In the genomic region with DNA sequence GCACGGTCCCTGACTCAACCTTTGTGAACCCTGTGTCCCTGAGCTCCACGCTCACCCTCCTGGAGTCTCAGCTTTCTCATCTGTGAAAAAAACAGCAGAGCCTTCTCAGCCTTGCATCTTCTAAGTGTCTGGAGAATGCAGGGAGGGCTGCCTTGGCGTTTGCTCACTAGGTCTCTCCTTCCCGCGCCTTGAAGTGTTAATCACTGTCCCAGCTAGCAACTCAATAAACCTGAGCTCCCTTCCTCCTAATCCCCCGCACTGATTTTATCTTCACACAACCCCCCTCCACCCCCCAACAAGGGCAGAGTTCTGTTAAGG, we compare ENCODE assay signal across 19 cellular contexts. TPM values are rescaled to one million over a fixed set of nuclear protein-coding genes. Genes with fewer than 3 reads are reported as not detected.
DNase-seq lines count a peak whose midpoint lies in the region; ATAC-seq and TF ChIP-seq lines count a peak whose summit lies in the region.
"Had no signal": no experiment of that assay in that cellular context is flagged by ENCODE, and none has a peak within 500 bp of the region (broad histone marks: within the 10 kb centered on the region; RNA-seq: fewer than 3 reads in every experiment).

No MANE protein-coding gene starts in this region.

- H3K4me1 ChIP-seq in Loucy (ENCODE audit: insufficient read depth, low read length, poor library complexity, severe bottlenecking) (peaks cover 17% of the 10 kb centered on the region), muscle layer of colon (ENCODE audit: insufficient read depth, low read length) (peaks cover 24% of the 10 kb centered on the region)
- H3K4me1 ChIP-seq in naive thymus-derived CD4-positive, alpha-beta T cell (ENCODE audit: control insufficient read depth in 2 of 2, insufficient read depth in 2 of 2, low read length in 2 of 2) = no peaks in the 10 kb centered on the region

- H3F3A ChIP-seq in Loucy (ENCODE audit: low read depth) = no peaks in the 10 kb centered on the region

- intact Hi-C loops in naive thymus-derived CD4-positive, alpha-beta T cell (cut with micrococcal nuclease) = no loop called here

- H3K4me2 ChIP-seq in Loucy (ENCODE audit: low read depth, low read length, poor library complexity, severe bottlenecking) = peak overlapping the region; percentile 15

- no peak overlapping the region for H2AFZ ChIP-seq in Loucy (ENCODE audit: low read length)

- H3K9me2 ChIP-seq in Loucy (replicated peaks; ENCODE audit: low read depth, low read length) = no peaks in the 10 kb centered on the region

- H3K9me3 Mint-ChIP-seq in naive thymus-derived CD4-positive, alpha-beta T cell = peaks cover 6 to 26% (median 21%) of the 10 kb centered on the region in 11 donors

- CTCF ChIA-PET in naive thymus-derived CD4-positive, alpha-beta T cell (lab: Charles Lee) = interaction anchor here (0.6 to 1.2 kb wide), 2 partner anchors 9 to 22 kb away, joined by 3 to 4 read pairs; no protein-coding TSS in a partner anchor

- TF ChIP-seq CTCF in Loucy (conservative IDR thresholded peaks at IDR 0.05; ENCODE audit: low read length) = no peak

- H3K79me2 ChIP-seq in Loucy (ENCODE audit: insufficient read depth, low read length) = no peaks in the 10 kb centered on the region

- no peaks in the 10 kb centered on the region for H4K20me1 ChIP-seq in Loucy (ENCODE audit: insufficient read depth, low read length, poor library complexity, severe bottlenecking)

- POLR2A ChIA-PET in naive thymus-derived CD4-positive, alpha-beta T cell (lab: Charles Lee) = interaction anchor here (0.6 kb wide), 1 partner anchor 1190 kb away, joined by 3 read pairs; a partner anchor contains a TSS

- H3K9me3 ChIP-seq in Loucy (ENCODE audit: insufficient read depth, low read depth, low read length) (peaks cover 10% of the 10 kb centered on the region; the same call in 1 of the 2 replicates), muscle layer of colon (ENCODE audit: low read length) (no peaks in the 10 kb centered on the region)
- peaks cover 0 to 5% (median 0%) of the 10 kb centered on the region in 3 experiments for H3K9me3 ChIP-seq in naive thymus-derived CD4-positive, alpha-beta T cell (ENCODE audit: control insufficient read depth in 2 of 3, low read length in 3 of 3)
- H3K9me3 ChIP-seq: BE2C had no signal

- no peak for ATAC-seq in naive thymus-derived CD4-positive, alpha-beta T cell
- ATAC-seq: activated CD4-positive, CD25-positive, alpha-beta regulatory T cell treated with anti-CD3 and anti-CD28 coated beads, Interleukin-2, amount 50 U/mL, for 24 hours had no signal

- peaks cover 0 to 16% (median 4%) of the 10 kb centered on the region in 5 donors for H3K36me3 Mint-ChIP-seq in naive thymus-derived CD4-positive, alpha-beta T cell

- H3K36me3 ChIP-seq in Loucy (ENCODE audit: insufficient read depth, low read length) (no peaks in the 10 kb centered on the region), muscle layer of colon (ENCODE audit: insufficient read depth, low read length) (no peaks in the 10 kb centered on the region)
- no peaks in the 10 kb centered on the region for H3K36me3 ChIP-seq in naive thymus-derived CD4-positive, alpha-beta T cell (ENCODE audit: control insufficient read depth in 2 of 3, insufficient read depth in 3 of 3, low read length in 3 of 3)
- H3K36me3 ChIP-seq: BE2C, stomach had no signal

- H3K4me1 Mint-ChIP-seq in naive thymus-derived CD4-positive, alpha-beta T cell = no peaks in the 10 kb centered on the region
- H3K4me1 Mint-ChIP-seq: central memory CD8-positive, alpha-beta T cell had no signal

- H3K27me3 ChIP-seq in Loucy (ENCODE audit: insufficient read depth, low read length, poor library complexity, severe bottlenecking) (no peaks in the 10 kb centered on the region), muscle layer of colon (ENCODE audit: control insufficient read depth in 1 of 2, insufficient read depth in 2 of 2, low read length in 2 of 2) (no peaks in the 10 kb centered on the region)
- H3K27me3 ChIP-seq in naive thymus-derived CD4-positive, alpha-beta T cell (ENCODE audit: control insufficient read depth in 2 of 2, insufficient read depth in 2 of 2, low read length in 2 of 2) = no peaks in the 10 kb centered on the region
- H3K27me3 ChIP-seq: BE2C had no signal

- H3K27ac ChIP-seq in cingulate gyrus (ENCODE audit: low read depth, low read length) = peak overlapping the region; percentile 70
- H3K27ac ChIP-seq in muscle layer of colon (ENCODE audit: low read depth, low read length) = peak overlapping the region; percentile 62
- peak overlapping the region; percentile 73 for H3K27ac ChIP-seq in temporal lobe (ENCODE audit: low read depth, low read length)
- H3K27ac ChIP-seq in naive thymus-derived CD4-positive, alpha-beta T cell (ENCODE audit: low read depth, low read length) = no peak overlapping the region
- H3K27ac ChIP-seq: RWPE1 had no signal

- no peak overlapping the region for H3K4me3 Mint-ChIP-seq in naive thymus-derived CD4-positive, alpha-beta T cell
- H3K4me3 Mint-ChIP-seq: activated naive CD8-positive, alpha-beta T cell; central memory CD8-positive, alpha-beta T cell had no signal

- DNase-seq in germinal center (ENCODE audit: low spot score) (no peak), AML-193 (lab: John Stamatoyannopoulos, UW) (no peak), NAMALWA (ENCODE audit: low spot score) (no peak)
- no peak for DNase-seq in naive thymus-derived CD4-positive, alpha-beta T cell
- DNase-seq: DMS53, HCEC 1CT, NCI-H187, NCI-H774, stomach had no signal

- H3K9ac ChIP-seq in Loucy (ENCODE audit: low read depth, low read length, poor library complexity, severe bottlenecking) (peak overlapping the region; percentile 12), muscle layer of colon (ENCODE audit: low read length) (no peak overlapping the region)

- no peak overlapping the region for H3K27ac Mint-ChIP-seq in naive thymus-derived CD4-positive, alpha-beta T cell
- H3K27ac Mint-ChIP-seq: activated naive CD8-positive, alpha-beta T cell had no signal

- H3K4me3 ChIP-seq in Loucy (ENCODE audit: low read length, poor library complexity, severe bottlenecking) (no peak overlapping the region), muscle layer of colon (ENCODE audit: low read depth in 1 of 2, low read length in 2 of 2) (peak overlapping the region; percentile 11 to 28)
- no peak overlapping the region for H3K4me3 ChIP-seq in naive thymus-derived CD4-positive, alpha-beta T cell (ENCODE audit: low read length)

- H3K27me3 Mint-ChIP-seq in naive thymus-derived CD4-positive, alpha-beta T cell = peaks cover 0 to 22% (median 5%) of the 10 kb centered on the region in 5 donors
- H3K27me3 Mint-ChIP-seq: activated naive CD8-positive, alpha-beta T cell had no signal

RNA-seq across cellular contexts. Expression of a gene that starts 34.9 kb away (rescaled TPM):
- 6.9 TPM for total RNA-seq in temporal lobe
- not detected for total RNA-seq in naive thymus-derived CD4-positive, alpha-beta T cell
- not detected for polyA plus RNA-seq in naive thymus-derived CD4-positive, alpha-beta T cell
- total RNA-seq: T-helper 1 cell treated with Interleukin-12 subunit alpha and Interleukin-12 subunit beta and Interleukin-4 antibody, amounts not matched to agents 30 ng/mL and 1 ng/mL, for 36 hours had no signal

Comparison
In these comparisons a context has a peak if more than half of its experiments do, and no peak if none do; other contexts are left out.
1. H3K4me3 ChIP-seq: peak in muscle layer of colon (2 of 2); none in Loucy (single experiment) and naive thymus-derived CD4-positive, alpha-beta T cell (single experiment).